ENCODE assay signal across 1 cellular context in the genomic region with DNA sequence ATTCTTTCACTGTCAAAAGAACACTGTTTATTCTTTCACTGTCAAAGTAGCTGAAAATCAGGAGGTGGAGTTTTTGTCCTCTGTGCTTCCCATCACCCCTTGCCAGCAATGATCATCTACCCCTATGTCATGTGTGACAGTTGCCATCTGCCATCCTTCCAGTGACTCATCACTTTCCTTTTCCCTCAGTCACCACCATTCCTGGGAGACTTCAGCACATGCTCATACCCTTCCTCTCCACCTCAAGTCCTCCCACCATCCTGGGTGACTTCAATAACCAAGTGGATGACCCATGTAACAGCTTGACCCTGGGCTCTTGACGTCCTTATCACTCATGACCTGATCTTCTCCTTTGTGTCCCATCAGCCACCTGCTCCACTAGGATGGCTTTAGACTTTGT.
TF ChIP-seq lines count a peak whose summit lies in the region.

No MANE protein-coding gene starts in this region.

TF ChIP-seq in HepG2, 621 proteins besides CTCF, POLR2A, EP300 and RAD21:
- TF ChIP-seq NFE2L2 (IDR thresholded peaks at IDR 0.05; ENCODE audit: low read length) (peak; percentile 54; the same call in 1 of the 2 replicates), CREB1 (IDR thresholded peaks at IDR 0.05) (peak; percentile 54), CREB1 (CRISPR knock-in tag; IDR thresholded peaks at IDR 0.05) (no peak), ZNF598 (CRISPR knock-in tag; IDR thresholded peaks at IDR 0.05; ENCODE audit: borderline replicate concordance) (no peak), HCFC1 (IDR thresholded peaks at IDR 0.05; ENCODE audit: low read depth, low read length) (no peak)
